1 cellular context compared by ENCODE assay signal in genomic region chr17:81509687-81510523, GRCh38.
A peak's percentile ranks its signal among the peaks of the same experiment; 100 is the strongest.
TF ChIP-seq lines count a peak whose summit lies in the region.

No MANE protein-coding gene starts in this region.

TF ChIP-seq in H1, 55 proteins besides CTCF, POLR2A, EP300 and RAD21 (continued from another document):
- TF ChIP-seq CHD1 (IDR thresholded peaks at IDR 0.05; ENCODE audit: low read depth, low read length) (peak; percentile 73), BCL11A (IDR thresholded peaks at IDR 0.05; ENCODE audit: low read depth in 2 of 2, low read length in 2 of 2) (no peak), SUZ12 (IDR thresholded peaks at IDR 0.05; ENCODE audit: low read length) (no peak), PHF8 (conservative IDR thresholded peaks at IDR 0.05; ENCODE audit: low read depth, low read length) (0 out of 2 replicates have a peak, but pooled peaks have one; percentile 14), POLR2AphosphoS5 (IDR thresholded peaks at IDR 0.05; ENCODE audit: low read depth, low read length) (peak; percentile 9), MAX (IDR thresholded peaks at IDR 0.05) (no peak), ASH2L (IDR thresholded peaks at IDR 0.05; ENCODE audit: low read length) (no peak), TAF7 (optimal IDR thresholded peaks at IDR 0.05; ENCODE audit: borderline replicate concordance, low read depth, low read length) (peak; percentile 10), SAP30 (IDR thresholded peaks at IDR 0.05; ENCODE audit: insufficient read depth, insufficient replicate concordance, low read length) (no peak), E2F6 (IDR thresholded peaks at IDR 0.05) (peak; percentile 12; the same call in 1 of the 2 replicates), SP2 (IDR thresholded peaks at IDR 0.05; ENCODE audit: low read length) (no peak), HDAC2 (IDR thresholded peaks at IDR 0.05; ENCODE audit: borderline replicate concordance in 1 of 2, low read depth in 2 of 2, low read length in 2 of 2) (no peak), ATF2 (IDR thresholded peaks at IDR 0.05; ENCODE audit: low read length) (peak; percentile 49), POU5F1 (IDR thresholded peaks at IDR 0.05; ENCODE audit: low read depth, low read length) (no peak), KDM1A (IDR thresholded peaks at IDR 0.05; ENCODE audit: borderline replicate concordance, low read length) (no peak), SIX5 (IDR thresholded peaks at IDR 0.05; ENCODE audit: low read depth, low read length) (no peak; the same call in 1 of the 2 replicates), GABPA (IDR thresholded peaks at IDR 0.05; ENCODE audit: borderline replicate concordance, insufficient read depth, low read length) (no peak)
